ENCODE assay signal across 10 cellular contexts in the genomic region with DNA sequence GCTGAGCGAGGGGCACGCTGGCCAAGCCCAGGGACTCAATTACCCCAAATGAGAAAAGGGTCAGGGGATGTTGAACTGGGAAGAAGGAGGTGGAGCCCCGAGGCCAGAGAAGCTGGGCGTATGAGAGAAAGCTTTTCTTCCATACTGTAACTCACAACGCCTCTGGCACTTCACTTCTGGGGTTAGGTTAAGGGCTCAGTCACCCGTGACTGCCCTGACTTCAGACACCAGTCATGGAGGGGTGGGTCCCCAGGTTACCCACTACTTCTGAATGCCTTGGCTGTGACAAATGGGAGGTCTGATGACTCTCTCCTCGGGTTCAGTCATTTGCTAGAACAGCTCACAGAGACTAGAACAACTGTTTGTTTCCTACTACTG. TPM values are rescaled to one million over a fixed set of nuclear protein-coding genes. Genes with fewer than 3 reads are reported as not detected.
DNase-seq lines count a peak whose midpoint lies in the region; ATAC-seq and TF ChIP-seq lines count a peak whose summit lies in the region.
"Had no signal": no experiment of that assay in that cellular context is flagged by ENCODE, and none has a peak within 500 bp of the region (broad histone marks: within the 10 kb centered on the region; RNA-seq: fewer than 3 reads in every experiment).

No MANE protein-coding gene starts in this region.

- TF ChIP-seq POLR2A in upper lobe of left lung (IDR thresholded peaks at IDR 0.05) = no peak

- no peak for TF ChIP-seq EP300 in upper lobe of left lung (IDR thresholded peaks at IDR 0.05)

- H3K4me3 ChIP-seq in SJCRH30 (no peak overlapping the region), upper lobe of left lung (no peak overlapping the region)

- DNase-seq in stimulated activated CD4-positive, alpha-beta T cell treated with anti-CD3 and anti-CD28 coated beads, Interleukin-1b, Interleukin-23, amount 100 ng/mL, for 48 hours = peak; percentile 84
- no peak for DNase-seq in stimulated activated CD4-positive, alpha-beta T cell treated with anti-CD3 and anti-CD28 coated beads, Interleukin-2, amount 100 ng/mL, for 48 hours
- no peak for DNase-seq in SJCRH30
- DNase-seq in islet precursor cell = peak; percentile 51
- no peak for DNase-seq in upper lobe of left lung
- DNase-seq in T-helper 9 cell = no peak
- DNase-seq in SHP77 treated with DMSO at 0.1 percent for 48 hours (lab: John Stamatoyannopoulos, UW) = no peak
- DNase-seq: mesendoderm, NCI-H2029 treated with DMSO at 0.1 percent for 48 hours had no signal

- H3K27me3 ChIP-seq in SJCRH30 = no peaks in the 10 kb centered on the region
- H3K27me3 ChIP-seq in upper lobe of left lung = no peaks in the 10 kb centered on the region

- ATAC-seq in upper lobe of left lung (ENCODE audit: low FRiP score in 2 of 2) (no peak), HG03159 (IDR thresholded peaks at IDR 0.05; ENCODE audit: unreplicated experiment) (no peak)

- H3K4me1 ChIP-seq in SJCRH30 (peaks cover 37% of the 10 kb centered on the region), upper lobe of left lung (peaks cover 6 to 37% (median 25%) of the 10 kb centered on the region in 4 donors)

- TF ChIP-seq CTCF in upper lobe of left lung (IDR thresholded peaks at IDR 0.05) = no peak

- H3K27ac ChIP-seq in SJCRH30 (peak overlapping the region; percentile 57), upper lobe of left lung (peak overlapping the region in 3 of 4 donors; percentile 31 to 66 (median 66))

- H3K36me3 ChIP-seq in SJCRH30 (no peaks in the 10 kb centered on the region), upper lobe of left lung (no peaks in the 10 kb centered on the region)

- 57 to 76% methylated on average over 7 of the region's 7 CpGs for WGBS in upper lobe of left lung, 2 donors

- H3K9me3 ChIP-seq in SJCRH30 (replicated peaks) (no peaks in the 10 kb centered on the region), upper lobe of left lung (no peaks in the 10 kb centered on the region)

RNA-seq across cellular contexts. Expression of a gene that starts 5.5 kb away (rescaled TPM):
- 0.40 and 0.63 TPM in 2 replicates for total RNA-seq in SJCRH30 (2014; rRNA removed; shearing (Covaris generic))
- 10 to 100 TPM in 1 of 6 donors, 1 to 10 TPM in 5; 3.0 to 14.7 (median 7.0) TPM for total RNA-seq in upper lobe of left lung

RNA-seq across cellular contexts. Expression of a gene that starts 49.9 kb away (rescaled TPM):
- total RNA-seq in SJCRH30 (2014; rRNA removed; shearing (Covaris generic)) = 92.3 and 98.0 TPM in 2 replicates
- total RNA-seq in upper lobe of left lung = 10 to 100 TPM in 1 of 6 donors, 1 to 10 TPM in 4, under 1 TPM in 1; 0.89 to 10.3 (median 6.6) TPM

Comparison
In these comparisons a context has a peak if more than half of its experiments do, and no peak if none do; other contexts are left out.
1. DNase-seq: peak in stimulated activated CD4-positive, alpha-beta T cell treated with anti-CD3 and anti-CD28 coated beads, Interleukin-1b, Interleukin-23, amount 100 ng/mL, for 48 hours (single experiment) and islet precursor cell (single experiment); none in stimulated activated CD4-positive, alpha-beta T cell treated with anti-CD3 and anti-CD28 coated beads, Interleukin-2, amount 100 ng/mL, for 48 hours (0 of 2), SJCRH30 (0 of 2), upper lobe of left lung (0 of 2), T-helper 9 cell (single experiment) and SHP77 treated with DMSO at 0.1 percent for 48 hours (single experiment).